In genomic region chr4:166941629-166942028, GRCh38 we compare ENCODE assay signal across 14 cellular contexts.
DNase-seq lines count a peak whose midpoint lies in the region; ATAC-seq and TF ChIP-seq lines count a peak whose summit lies in the region.
"Had no signal": no experiment of that assay in that cellular context is flagged by ENCODE, and none has a peak within 500 bp of the region (broad histone marks: within the 10 kb centered on the region; RNA-seq: fewer than 3 reads in every experiment).

No MANE protein-coding gene starts in this region.

- DNase-seq in glomerular visceral epithelial cell (ENCODE audit: extremely low spot score) (peak; percentile 4), occipital lobe (lab: John Stamatoyannopoulos, UW) (no peak)
- DNase-seq: body of pancreas; esophagus squamous epithelium; KBM-7; naive thymus-derived CD4-positive, alpha-beta T cell; NCI-H2171; stimulated activated naive CD4-positive, alpha-beta T cell had no signal

- no peaks in the 10 kb centered on the region for H3K4me1 ChIP-seq in OCI-LY1 (ENCODE audit: insufficient read depth, low read length, severe bottlenecking)
- H3K4me1 ChIP-seq: body of pancreas, esophagus squamous epithelium, SJSA1 had no signal

- H3K9me3 ChIP-seq in OCI-LY1 (ENCODE audit: low read length), result no peaks in the 10 kb centered on the region
- H3K9me3 ChIP-seq: body of pancreas, esophagus squamous epithelium, SJSA1 had no signal

- TF ChIP-seq CTCF in OCI-LY1 (IDR thresholded peaks at IDR 0.05; ENCODE audit: low read length), result no peak

- no peaks in the 10 kb centered on the region for H3K27me3 ChIP-seq in OCI-LY1 (ENCODE audit: insufficient read depth, low read length)
- H3K27me3 ChIP-seq: body of pancreas, esophagus squamous epithelium, SJSA1 had no signal

- ATAC-seq in GM18870 (IDR thresholded peaks at IDR 0.05; ENCODE audit: unreplicated experiment) (peak; percentile 91), HG02610 (IDR thresholded peaks at IDR 0.05; ENCODE audit: unreplicated experiment) (peak; percentile 94), GM18873 (IDR thresholded peaks at IDR 0.05; ENCODE audit: low FRiP score, unreplicated experiment) (no peak), GM21381 (IDR thresholded peaks at IDR 0.05; ENCODE audit: unreplicated experiment) (no peak)
- ATAC-seq: body of pancreas; naive thymus-derived CD4-positive, alpha-beta T cell had no signal

- peak overlapping the region; percentile 73; the same call in 1 of the 2 replicates for H2AFZ ChIP-seq in OCI-LY1 (ENCODE audit: low read length)

- no peak overlapping the region for H3K4me2 ChIP-seq in OCI-LY1 (ENCODE audit: low read length)

- H3K79me2 ChIP-seq in OCI-LY1 (ENCODE audit: insufficient read depth, low read length), result no peaks in the 10 kb centered on the region

- H3K27ac ChIP-seq in OCI-LY1 (ENCODE audit: low read depth, low read length, poor library complexity, severe bottlenecking), result no peak overlapping the region
- H3K27ac ChIP-seq: body of pancreas, esophagus squamous epithelium, SJSA1 had no signal

- H3K9me2 ChIP-seq in OCI-LY1 (ENCODE audit: low read depth, low read length), result no peaks in the 10 kb centered on the region

- no peaks in the 10 kb centered on the region for H3K36me3 ChIP-seq in OCI-LY1 (ENCODE audit: insufficient read depth, low read length)
- H3K36me3 ChIP-seq: esophagus squamous epithelium, SJSA1 had no signal

- H3K4me3 ChIP-seq in OCI-LY1 (ENCODE audit: low read depth, low read length, poor library complexity, severe bottlenecking), result no peak overlapping the region
- H3K4me3 ChIP-seq: body of pancreas, esophagus squamous epithelium, SJSA1 had no signal

- H4K20me1 ChIP-seq in OCI-LY1 (ENCODE audit: insufficient read depth, low read length), result no peaks in the 10 kb centered on the region

- no peak overlapping the region for H3K9ac ChIP-seq in OCI-LY1 (ENCODE audit: low read length)

- no peaks in the 10 kb centered on the region for H3F3A ChIP-seq in OCI-LY1 (ENCODE audit: insufficient read depth, low read length)

Comparison
In these comparisons a context has a peak if more than half of its experiments do, and no peak if none do; other contexts are left out.
1. ATAC-seq: peak in GM18870 (single experiment) and HG02610 (single experiment); none in GM18873 (single experiment) and GM21381 (single experiment).